Comparison of ENCODE assay signal across 1 cellular context in the genomic region with DNA sequence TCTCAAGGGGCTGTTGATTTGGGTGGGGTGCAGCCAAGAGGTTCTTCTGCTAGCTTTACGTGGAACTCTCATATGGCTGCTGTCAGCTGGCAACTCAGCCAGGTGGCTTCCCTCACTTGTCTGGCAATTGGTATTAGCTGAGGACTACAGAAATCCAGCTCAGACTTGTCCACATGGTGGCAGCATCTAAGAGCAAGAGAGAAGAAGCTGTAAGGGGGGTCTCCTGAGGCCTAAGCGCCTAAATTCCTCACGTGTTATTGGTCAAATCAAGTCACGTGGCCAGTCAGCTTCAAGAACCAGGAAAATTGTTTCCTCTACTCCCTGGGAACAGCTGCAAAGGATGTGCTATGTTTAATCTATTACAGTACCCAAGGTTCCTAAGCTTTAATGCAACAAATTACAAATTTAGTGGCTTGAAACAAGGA.
A peak's percentile ranks its signal among the peaks of the same experiment; 100 is the strongest.
TF ChIP-seq lines count a peak whose summit lies in the region.

No MANE protein-coding gene starts in this region.

TF ChIP-seq in WTC11, 78 proteins besides CTCF, POLR2A, EP300 and RAD21 (continued from another document):
- TF ChIP-seq, protein P1, sequence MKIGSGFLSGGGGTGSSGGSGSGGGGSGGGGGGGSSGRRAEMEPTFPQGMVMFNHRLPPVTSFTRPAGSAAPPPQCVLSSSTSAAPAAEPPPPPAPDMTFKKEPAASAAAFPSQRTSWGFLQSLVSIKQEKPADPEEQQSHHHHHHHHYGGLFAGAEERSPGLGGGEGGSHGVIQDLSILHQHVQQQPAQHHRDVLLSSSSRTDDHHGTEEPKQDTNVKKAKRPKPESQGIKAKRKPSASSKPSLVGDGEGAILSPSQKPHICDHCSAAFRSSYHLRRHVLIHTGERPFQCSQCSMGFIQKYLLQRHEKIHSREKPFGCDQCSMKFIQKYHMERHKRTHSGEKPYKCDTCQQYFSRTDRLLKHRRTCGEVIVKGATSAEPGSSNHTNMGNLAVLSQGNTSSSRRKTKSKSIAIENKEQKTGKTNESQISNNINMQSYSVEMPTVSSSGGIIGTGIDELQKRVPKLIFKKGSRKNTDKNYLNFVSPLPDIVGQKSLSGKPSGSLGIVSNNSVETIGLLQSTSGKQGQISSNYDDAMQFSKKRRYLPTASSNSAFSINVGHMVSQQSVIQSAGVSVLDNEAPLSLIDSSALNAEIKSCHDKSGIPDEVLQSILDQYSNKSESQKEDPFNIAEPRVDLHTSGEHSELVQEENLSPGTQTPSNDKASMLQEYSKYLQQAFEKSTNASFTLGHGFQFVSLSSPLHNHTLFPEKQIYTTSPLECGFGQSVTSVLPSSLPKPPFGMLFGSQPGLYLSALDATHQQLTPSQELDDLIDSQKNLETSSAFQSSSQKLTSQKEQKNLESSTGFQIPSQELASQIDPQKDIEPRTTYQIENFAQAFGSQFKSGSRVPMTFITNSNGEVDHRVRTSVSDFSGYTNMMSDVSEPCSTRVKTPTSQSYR (CRISPR knock-in tag; IDR thresholded peaks at IDR 0.05) = no peak
- TF ChIP-seq ZNF138 (CRISPR knock-in tag; conservative IDR thresholded peaks at IDR 0.05) (no peak), CBFB (CRISPR knock-in tag; IDR thresholded peaks at IDR 0.05; ENCODE audit: low read depth) (no peak), ETV6 (CRISPR knock-in tag; IDR thresholded peaks at IDR 0.05) (0 out of 2 replicates have a peak, but pooled peaks have one; percentile 33), SMAD4 (CRISPR knock-in tag; IDR thresholded peaks at IDR 0.05) (no peak), ELF4 (CRISPR knock-in tag; IDR thresholded peaks at IDR 0.05; ENCODE audit: low read depth) (no peak), FOXP1 (CRISPR knock-in tag; IDR thresholded peaks at IDR 0.05; ENCODE audit: borderline replicate concordance) (no peak), SOX15 (CRISPR knock-in tag; IDR thresholded peaks at IDR 0.05) (no peak), IRF1 (CRISPR knock-in tag; IDR thresholded peaks at IDR 0.05) (no peak)
- TF ChIP-seq, protein P2, sequence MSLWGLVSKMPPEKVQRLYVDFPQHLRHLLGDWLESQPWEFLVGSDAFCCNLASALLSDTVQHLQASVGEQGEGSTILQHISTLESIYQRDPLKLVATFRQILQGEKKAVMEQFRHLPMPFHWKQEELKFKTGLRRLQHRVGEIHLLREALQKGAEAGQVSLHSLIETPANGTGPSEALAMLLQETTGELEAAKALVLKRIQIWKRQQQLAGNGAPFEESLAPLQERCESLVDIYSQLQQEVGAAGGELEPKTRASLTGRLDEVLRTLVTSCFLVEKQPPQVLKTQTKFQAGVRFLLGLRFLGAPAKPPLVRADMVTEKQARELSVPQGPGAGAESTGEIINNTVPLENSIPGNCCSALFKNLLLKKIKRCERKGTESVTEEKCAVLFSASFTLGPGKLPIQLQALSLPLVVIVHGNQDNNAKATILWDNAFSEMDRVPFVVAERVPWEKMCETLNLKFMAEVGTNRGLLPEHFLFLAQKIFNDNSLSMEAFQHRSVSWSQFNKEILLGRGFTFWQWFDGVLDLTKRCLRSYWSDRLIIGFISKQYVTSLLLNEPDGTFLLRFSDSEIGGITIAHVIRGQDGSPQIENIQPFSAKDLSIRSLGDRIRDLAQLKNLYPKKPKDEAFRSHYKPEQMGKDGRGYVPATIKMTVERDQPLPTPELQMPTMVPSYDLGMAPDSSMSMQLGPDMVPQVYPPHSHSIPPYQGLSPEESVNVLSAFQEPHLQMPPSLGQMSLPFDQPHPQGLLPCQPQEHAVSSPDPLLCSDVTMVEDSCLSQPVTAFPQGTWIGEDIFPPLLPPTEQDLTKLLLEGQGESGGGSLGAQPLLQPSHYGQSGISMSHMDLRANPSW (CRISPR knock-in tag; conservative IDR thresholded peaks at IDR 0.05; ENCODE audit: low read depth) = no peak
- TF ChIP-seq, protein P3, sequence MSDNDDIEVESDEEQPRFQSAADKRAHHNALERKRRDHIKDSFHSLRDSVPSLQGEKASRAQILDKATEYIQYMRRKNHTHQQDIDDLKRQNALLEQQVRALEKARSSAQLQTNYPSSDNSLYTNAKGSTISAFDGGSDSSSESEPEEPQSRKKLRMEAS (CRISPR knock-in tag; IDR thresholded peaks at IDR 0.05) = 0 out of 2 replicates have a peak, but pooled peaks have one; percentile 20
